ENCODE assay signal across 29 cellular contexts in genomic region chr11:132464939-132465338, GRCh38.
"Had no signal": no experiment of that assay in that cellular context is flagged by ENCODE, and none has a peak within 500 bp of the region (broad histone marks: within the 10 kb centered on the region; RNA-seq: fewer than 3 reads in every experiment).

No MANE protein-coding gene starts in this region.

- H3K79me2 ChIP-seq: hepatocyte had no signal

- ATAC-seq: activated CD4-positive, CD25-positive, alpha-beta regulatory T cell treated with anti-CD3 and anti-CD28 coated beads, Interleukin-2, amount 50 U/mL, for 24 hours; activated naive CD4-positive, alpha-beta T cell treated with anti-CD3 and anti-CD28 coated beads, Interleukin-2, amount 50 U/mL, for 72 hours; body of pancreas; gastrocnemius medialis; mucosa of descending colon; natural killer cell treated with Interleukin-12 subunit alpha and Interleukin-12 subunit beta and Interleukin-15 and Interleukin-18, amount 100 ng/mL, for 72 hours; sciatic nerve; stimulated activated effector memory CD8-positive, alpha-beta T cell treated with anti-CD3 and anti-CD28 coated beads, Interleukin-12 subunit alpha, Interleukin-12 subunit beta, amount 100 ng/mL, for 72 hours had no signal

- H3K4me2 ChIP-seq: hepatocyte had no signal

- H3K27ac ChIP-seq: body of pancreas, cardiac muscle cell, coronary artery, dorsolateral prefrontal cortex, gastrocnemius medialis, hepatocyte, left ventricle myocardium inferior, ovary, uterus, WERI-Rb-1 had no signal

- H3K9me3 ChIP-seq: body of pancreas, gastrocnemius medialis, left ventricle myocardium inferior, ovary, uterus had no signal

- DNase-seq: activated CD4-positive, alpha-beta memory T cell treated with anti-CD3 and anti-CD28 coated beads for 36 hours; activated CD4-positive, alpha-beta T cell treated with anti-CD3 and anti-CD28 coated beads for 48 hours; activated CD8-positive, alpha-beta memory T cell treated with anti-CD3 and anti-CD28 coated beads, Interleukin-2, amount 50 U/mL, for 48 hours; activated T-cell treated with anti-CD3 and anti-CD28 coated beads, Interleukin-2, amount 50 U/mL, for 24 hours; anterior cingulate cortex; body of pancreas; cerebellar nuclear complex; dorsolateral prefrontal cortex; effector memory CD4-positive, alpha-beta T cell; erythroblast; gastrocnemius medialis; glutamatergic neuron; islet precursor cell; left ventricle myocardium inferior; mucosa of descending colon; ovary; small intestine; stimulated activated CD4-positive, alpha-beta T cell treated with anti-CD3 and anti-CD28 coated beads, Interleukin-4, amount 100 ng/mL, for 24 hours; T-helper 9 cell; uterus; WERI-Rb-1 had no signal

- H3K36me3 ChIP-seq: cardiac muscle cell, gastrocnemius medialis, left ventricle myocardium inferior, ovary, uterus, WERI-Rb-1 had no signal

- H3K27me3 ChIP-seq: body of pancreas, cardiac muscle cell, dorsolateral prefrontal cortex, gastrocnemius medialis, ovary, uterus had no signal

- H3K4me1 ChIP-seq: body of pancreas, gastrocnemius medialis, left ventricle myocardium inferior, uterus had no signal

- H3K4me3 ChIP-seq: body of pancreas, cardiac muscle cell, coronary artery, dorsolateral prefrontal cortex, gastrocnemius medialis, hepatocyte, left ventricle myocardium inferior, mucosa of descending colon, ovary, uterus had no signal

- H2AFZ ChIP-seq: hepatocyte had no signal
